In genomic region chr14:54758041-54758440, GRCh38 we compare ENCODE assay signal across 22 cellular contexts.
"Had no signal": no experiment of that assay in that cellular context is flagged by ENCODE, and none has a peak within 500 bp of the region (broad histone marks: within the 10 kb centered on the region; RNA-seq: fewer than 3 reads in every experiment).

No MANE protein-coding gene starts in this region.

- H3K4me3 ChIP-seq: coronary artery, esophagus squamous epithelium had no signal

- H3K9me3 Mint-ChIP-seq: activated CD4-positive, alpha-beta T cell treated with anti-CD3 and anti-CD28 coated beads, Interleukin-2, amount 10 ng/mL, durations not matched to agents 7 days and 5 days; activated CD8-positive, alpha-beta T cell treated with anti-CD3 and anti-CD28 coated beads for 36 hours; activated naive CD8-positive, alpha-beta T cell treated with anti-CD3 and anti-CD28 coated beads, Interleukin-2, amount 50 U/mL, for 24 hours; activated T-helper 1 cell treated with anti-CD3 and anti-CD28 coated beads, Interleukin-12 subunit alpha, Interleukin-12 subunit beta, Interleukin-2, Interleukin-4 antibody, amounts not matched to agents 30 ng/mL and 10 ng/mL and 1 ng/mL, durations not matched to agents 14 hours and 24 hours and 36 hours; brain; naive B cell; stimulated activated naive B cell treated with anti-CD40 and anti-IgM and Interleukin-4, amounts not matched to agents 10 μg/mL and 1 μg/mL and 100 μg/mL, for 72 hours; T-cell; T-helper 2 cell treated with Interferon-gamma antibody and Interleukin-4, amounts not matched to agents 5 μg/mL and 100 μg/mL, for 36 hours had no signal

- H3K27ac ChIP-seq: coronary artery, esophagus squamous epithelium, parathyroid adenoma, WERI-Rb-1 had no signal

- DNase-seq: activated CD4-positive, CD25-positive, alpha-beta regulatory T cell treated with anti-CD3 and anti-CD28 coated beads, Interleukin-2, amount 50 U/mL, for 72 hours; activated CD8-positive, alpha-beta T cell treated with anti-CD3 and anti-CD28 coated beads for 36 hours; activated gamma-delta T cell; activated naive CD4-positive, alpha-beta T cell treated with anti-CD3 and anti-CD28 coated beads, Interleukin-2, amount 50 U/mL, for 16 hours; activated naive CD8-positive, alpha-beta T cell treated with anti-CD3 and anti-CD28 coated beads, Interleukin-2, amount 50 U/mL, for 24 hours; esophagus squamous epithelium; hippocampal formation; mesenchymal stem cell; naive B cell; small intestine; stimulated activated CD4-positive, alpha-beta T cell treated with anti-CD3 and anti-CD28 coated beads, Interleukin-2, amount 100 ng/mL, for 24 hours; stimulated activated naive B cell treated with anti-CD40 and anti-IgM and Interleukin-4, amounts not matched to agents 10 μg/mL and 1 μg/mL and 100 μg/mL, for 72 hours; T-cell; trophoblast cell; WERI-Rb-1 had no signal

- H3K27ac Mint-ChIP-seq: activated CD4-positive, alpha-beta T cell treated with anti-CD3 and anti-CD28 coated beads, Interleukin-2, amount 10 ng/mL, durations not matched to agents 7 days and 5 days; activated CD8-positive, alpha-beta T cell treated with anti-CD3 and anti-CD28 coated beads for 36 hours; activated naive CD8-positive, alpha-beta T cell treated with anti-CD3 and anti-CD28 coated beads, Interleukin-2, amount 50 U/mL, for 24 hours; activated T-helper 1 cell treated with anti-CD3 and anti-CD28 coated beads, Interleukin-12 subunit alpha, Interleukin-12 subunit beta, Interleukin-2, Interleukin-4 antibody, amounts not matched to agents 30 ng/mL and 10 ng/mL and 1 ng/mL, durations not matched to agents 14 hours and 24 hours and 36 hours; brain; stimulated activated naive B cell treated with anti-CD40 and anti-IgM and Interleukin-4, amounts not matched to agents 10 μg/mL and 1 μg/mL and 100 μg/mL, for 72 hours; T-cell; T-helper 2 cell treated with Interferon-gamma antibody and Interleukin-4, amounts not matched to agents 5 μg/mL and 100 μg/mL, for 36 hours had no signal

- H3K27me3 ChIP-seq: esophagus squamous epithelium had no signal

- H3K4me1 Mint-ChIP-seq: naive B cell had no signal

- H3K9ac ChIP-seq: parathyroid adenoma had no signal

- H3K36me3 Mint-ChIP-seq: T-cell had no signal

- H3K4me1 ChIP-seq: parathyroid adenoma had no signal

- H3K4me3 Mint-ChIP-seq: activated CD4-positive, alpha-beta T cell treated with anti-CD3 and anti-CD28 coated beads, Interleukin-2, amount 10 ng/mL, durations not matched to agents 7 days and 5 days; activated CD8-positive, alpha-beta T cell treated with anti-CD3 and anti-CD28 coated beads for 36 hours; activated naive CD8-positive, alpha-beta T cell treated with anti-CD3 and anti-CD28 coated beads, Interleukin-2, amount 50 U/mL, for 24 hours; activated T-helper 1 cell treated with anti-CD3 and anti-CD28 coated beads, Interleukin-12 subunit alpha, Interleukin-12 subunit beta, Interleukin-2, Interleukin-4 antibody, amounts not matched to agents 30 ng/mL and 10 ng/mL and 1 ng/mL, durations not matched to agents 14 hours and 24 hours and 36 hours; brain; naive B cell; stimulated activated naive B cell treated with anti-CD40 and anti-IgM and Interleukin-4, amounts not matched to agents 10 μg/mL and 1 μg/mL and 100 μg/mL, for 72 hours; T-cell; T-helper 2 cell treated with Interferon-gamma antibody and Interleukin-4, amounts not matched to agents 5 μg/mL and 100 μg/mL, for 36 hours had no signal

- ATAC-seq: activated CD8-positive, alpha-beta T cell treated with anti-CD3 and anti-CD28 coated beads for 36 hours; activated naive CD8-positive, alpha-beta T cell treated with anti-CD3 and anti-CD28 coated beads, Interleukin-2, amount 50 U/mL, for 24 hours; sciatic nerve; stimulated activated naive B cell treated with anti-CD40 and anti-IgM and Interleukin-4, amounts not matched to agents 10 μg/mL and 1 μg/mL and 100 μg/mL, for 72 hours had no signal

- H3K27me3 Mint-ChIP-seq: brain; naive B cell; stimulated activated naive B cell treated with anti-CD40 and anti-IgM and Interleukin-4, amounts not matched to agents 10 μg/mL and 1 μg/mL and 100 μg/mL, for 72 hours had no signal

- H3K79me2 ChIP-seq: parathyroid adenoma had no signal

- H3K9me3 ChIP-seq: esophagus squamous epithelium had no signal

- H2AFZ ChIP-seq: parathyroid adenoma had no signal
